Comparison of ENCODE assay signal across 22 cellular contexts in genomic region chr14:51297066-51297465, GRCh38. TPM values are rescaled to one million over a fixed set of nuclear protein-coding genes. Genes with fewer than 3 reads are reported as not detected.
DNase-seq lines count a peak whose midpoint lies in the region; ATAC-seq and TF ChIP-seq lines count a peak whose summit lies in the region.
"Had no signal": no experiment of that assay in that cellular context is flagged by ENCODE, and none has a peak within 500 bp of the region (broad histone marks: within the 10 kb centered on the region; RNA-seq: fewer than 3 reads in every experiment).

No MANE protein-coding gene starts in this region.

- H3K4me1 ChIP-seq in SK-N-SH (ENCODE audit: control insufficient read depth in 1 of 2, insufficient read depth in 2 of 2, low read depth in 1 of 2, low read length in 1 of 2): peaks cover 11 to 13% of the 10 kb centered on the region in 2 experiments; a peak in 2 of 4 replicates

- H3K9ac ChIP-seq in SK-N-SH: no peak overlapping the region
- H3K9ac ChIP-seq: BLaER1 treated with 17β-estradiol and CSF1 and Interleukin-3, amounts not matched to agents 10 nM and 100 nM had no signal

- H3K27ac ChIP-seq in SK-N-SH (ENCODE audit: low read depth in 2 of 2, low read length in 1 of 2): no peak overlapping the region
- H3K27ac ChIP-seq: 22Rv1; A549; BLaER1 treated with 17β-estradiol and CSF1 and Interleukin-3, amounts not matched to agents 10 nM and 100 nM; C4-2B had no signal

- H4K20me1 ChIP-seq in SK-N-SH (ENCODE audit: insufficient read depth): no peaks in the 10 kb centered on the region
- H4K20me1 ChIP-seq: BLaER1 treated with 17β-estradiol and CSF1 and Interleukin-3, amounts not matched to agents 10 nM and 100 nM had no signal

- TF ChIP-seq EP300 in SK-N-SH (IDR thresholded peaks at IDR 0.05; ENCODE audit: borderline replicate concordance in 1 of 2, low read depth in 1 of 2, low read length in 1 of 2): no peak

- no peaks in the 10 kb centered on the region for H3K9me3 ChIP-seq in SK-N-SH
- H3K9me3 ChIP-seq: A549; BLaER1 treated with 17β-estradiol and CSF1 and Interleukin-3, amounts not matched to agents 10 nM and 100 nM had no signal

- no peak for ATAC-seq in SK-N-SH treated with all-trans-retinoic acid at 6 μM for 48 hours
- ATAC-seq: A549 had no signal

- no peaks in the 10 kb centered on the region for H3K9me2 ChIP-seq in SK-N-SH

- peak; percentile 12 for DNase-seq in SK-N-SH
- peak; percentile 76 for DNase-seq in SK-N-DZ (ENCODE audit: low spot score)
- DNase-seq in islet precursor cell: peak; percentile 71
- no peak for DNase-seq in epidermal melanocyte (ENCODE audit: insufficient read length, low spot score)
- no peak for DNase-seq in midbrain (lab: John Stamatoyannopoulos, UW)
- DNase-seq in HCEC 1CT: no peak
- DNase-seq: AML-193; CD4-positive, alpha-beta T cell; CD8-positive, alpha-beta memory T cell; COR-L47; DMS 273 treated with DMSO at 0.1 percent for 48 hours; DMS153; DMS53; DMS79; DND-41; EL; GF-D8 had no signal

- no peak overlapping the region for H3K4me2 ChIP-seq in SK-N-SH
- H3K4me2 ChIP-seq: A549; BLaER1 treated with 17β-estradiol and CSF1 and Interleukin-3, amounts not matched to agents 10 nM and 100 nM had no signal

- TF ChIP-seq RAD21 in SK-N-SH (IDR thresholded peaks at IDR 0.05; ENCODE audit: low read length): no peak

- H3K79me2 ChIP-seq in SK-N-SH (ENCODE audit: insufficient read depth): no peaks in the 10 kb centered on the region

- no peak overlapping the region for H2AFZ ChIP-seq in SK-N-SH (ENCODE audit: low read depth)

- no peaks in the 10 kb centered on the region for H3K27me3 ChIP-seq in SK-N-SH (ENCODE audit: insufficient read depth)
- H3K27me3 ChIP-seq: BLaER1 treated with 17β-estradiol and CSF1 and Interleukin-3, amounts not matched to agents 10 nM and 100 nM had no signal

- H3K4me3 ChIP-seq in SK-N-SH (ENCODE audit: low read depth in 2 of 2, low read length in 1 of 2): no peak overlapping the region
- H3K4me3 ChIP-seq: A549; BLaER1 treated with 17β-estradiol and CSF1 and Interleukin-3, amounts not matched to agents 10 nM and 100 nM had no signal

- 88% methylated on average over 3 of the region's 3 CpGs for WGBS in SK-N-SH (ENCODE audit: low lambda C conversion rate)

- POLR2A ChIA-PET in SK-N-SH (lab: Yijun Ruan, JAX): no interaction called here

- H3K36me3 ChIP-seq in SK-N-SH (replicated peaks in 1 of 2; ENCODE audit: control insufficient read depth in 1 of 2, insufficient read depth in 2 of 2, low read length in 1 of 2): no peaks in the 10 kb centered on the region
- H3K36me3 ChIP-seq: BLaER1 treated with 17β-estradiol and CSF1 and Interleukin-3, amounts not matched to agents 10 nM and 100 nM had no signal

- CTCF ChIA-PET in SK-N-SH (lab: Yijun Ruan, JAX): interaction anchor here (1.1 to 2.0 kb wide), 3 partner anchors 11 to 682 kb away, joined by 3 to 7 read pairs (median 5); no protein-coding TSS in a partner anchor

- TF ChIP-seq CTCF in SK-N-SH (IDR thresholded peaks at IDR 0.05): no peak

- H3F3A ChIP-seq in SK-N-SH (replicated peaks; ENCODE audit: insufficient read depth): no peaks in the 10 kb centered on the region

TF ChIP-seq in SK-N-SH, 30 proteins besides CTCF, POLR2A, EP300 and RAD21:
- TF ChIP-seq POLR2AphosphoS5 (IDR thresholded peaks at IDR 0.05; ENCODE audit: low read depth, low read length) (no peak), FOXM1 (IDR thresholded peaks at IDR 0.05; ENCODE audit: low read depth) (no peak), MEF2A (IDR thresholded peaks at IDR 0.05; ENCODE audit: borderline replicate concordance, low read depth) (no peak), SIN3A (IDR thresholded peaks at IDR 0.05; ENCODE audit: borderline replicate concordance, low read depth, low read length) (no peak)

TF ChIP-seq in SK-N-SH treated with all-trans-retinoic acid at 6 μM for 48 hours, 23 proteins besides CTCF, POLR2A, EP300 and RAD21 (continues in another document):
- TF ChIP-seq ZNF70 (CRISPR knock-in tag; IDR thresholded peaks at IDR 0.05): no peak
- TF ChIP-seq, protein P1, sequence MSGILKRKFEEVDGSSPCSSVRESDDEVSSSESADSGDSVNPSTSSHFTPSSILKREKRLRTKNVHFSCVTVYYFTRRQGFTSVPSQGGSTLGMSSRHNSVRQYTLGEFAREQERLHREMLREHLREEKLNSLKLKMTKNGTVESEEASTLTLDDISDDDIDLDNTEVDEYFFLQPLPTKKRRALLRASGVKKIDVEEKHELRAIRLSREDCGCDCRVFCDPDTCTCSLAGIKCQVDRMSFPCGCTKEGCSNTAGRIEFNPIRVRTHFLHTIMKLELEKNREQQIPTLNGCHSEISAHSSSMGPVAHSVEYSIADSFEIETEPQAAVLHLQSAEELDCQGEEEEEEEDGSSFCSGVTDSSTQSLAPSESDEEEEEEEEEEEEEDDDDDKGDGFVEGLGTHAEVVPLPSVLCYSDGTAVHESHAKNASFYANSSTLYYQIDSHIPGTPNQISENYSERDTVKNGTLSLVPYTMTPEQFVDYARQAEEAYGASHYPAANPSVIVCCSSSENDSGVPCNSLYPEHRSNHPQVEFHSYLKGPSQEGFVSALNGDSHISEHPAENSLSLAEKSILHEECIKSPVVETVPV (CRISPR knock-in tag; IDR thresholded peaks at IDR 0.05): no peak
- TF ChIP-seq ARNTL (CRISPR knock-in tag; IDR thresholded peaks at IDR 0.05; ENCODE audit: borderline replicate concordance, low read depth): no peak
- TF ChIP-seq ESRRG (CRISPR knock-in tag; IDR thresholded peaks at IDR 0.05): no peak
- no peak for TF ChIP-seq GLIS3 (CRISPR knock-in tag; IDR thresholded peaks at IDR 0.05)
- no peak for TF ChIP-seq ZNF565 (CRISPR knock-in tag; conservative IDR thresholded peaks at IDR 0.05; ENCODE audit: low read depth)
- TF ChIP-seq PPARA (CRISPR knock-in tag; IDR thresholded peaks at IDR 0.05; ENCODE audit: borderline replicate concordance): no peak
- no peak for TF ChIP-seq TOX (CRISPR knock-in tag; IDR thresholded peaks at IDR 0.05; ENCODE audit: borderline replicate concordance)
- no peak for TF ChIP-seq ZFP3 (CRISPR knock-in tag; IDR thresholded peaks at IDR 0.05)
- TF ChIP-seq ISL1 (CRISPR knock-in tag; IDR thresholded peaks at IDR 0.05): no peak
- TF ChIP-seq RARB (CRISPR knock-in tag; IDR thresholded peaks at IDR 0.05): no peak
- no peak for TF ChIP-seq ZNF8 (CRISPR knock-in tag; IDR thresholded peaks at IDR 0.05)
- no peak for TF ChIP-seq TSHZ2 (CRISPR knock-in tag; IDR thresholded peaks at IDR 0.05)
- TF ChIP-seq, protein P2, sequence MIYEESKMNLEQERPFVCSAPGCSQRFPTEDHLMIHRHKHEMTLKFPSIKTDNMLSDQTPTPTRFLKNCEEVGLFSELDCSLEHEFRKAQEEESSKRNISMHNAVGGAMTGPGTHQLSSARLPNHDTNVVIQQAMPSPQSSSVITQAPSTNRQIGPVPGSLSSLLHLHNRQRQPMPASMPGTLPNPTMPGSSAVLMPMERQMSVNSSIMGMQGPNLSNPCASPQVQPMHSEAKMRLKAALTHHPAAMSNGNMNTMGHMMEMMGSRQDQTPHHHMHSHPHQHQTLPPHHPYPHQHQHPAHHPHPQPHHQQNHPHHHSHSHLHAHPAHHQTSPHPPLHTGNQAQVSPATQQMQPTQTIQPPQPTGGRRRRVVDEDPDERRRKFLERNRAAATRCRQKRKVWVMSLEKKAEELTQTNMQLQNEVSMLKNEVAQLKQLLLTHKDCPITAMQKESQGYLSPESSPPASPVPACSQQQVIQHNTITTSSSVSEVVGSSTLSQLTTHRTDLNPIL (CRISPR knock-in tag; IDR thresholded peaks at IDR 0.05; ENCODE audit: low read depth): no peak
- TF ChIP-seq, protein P3, sequence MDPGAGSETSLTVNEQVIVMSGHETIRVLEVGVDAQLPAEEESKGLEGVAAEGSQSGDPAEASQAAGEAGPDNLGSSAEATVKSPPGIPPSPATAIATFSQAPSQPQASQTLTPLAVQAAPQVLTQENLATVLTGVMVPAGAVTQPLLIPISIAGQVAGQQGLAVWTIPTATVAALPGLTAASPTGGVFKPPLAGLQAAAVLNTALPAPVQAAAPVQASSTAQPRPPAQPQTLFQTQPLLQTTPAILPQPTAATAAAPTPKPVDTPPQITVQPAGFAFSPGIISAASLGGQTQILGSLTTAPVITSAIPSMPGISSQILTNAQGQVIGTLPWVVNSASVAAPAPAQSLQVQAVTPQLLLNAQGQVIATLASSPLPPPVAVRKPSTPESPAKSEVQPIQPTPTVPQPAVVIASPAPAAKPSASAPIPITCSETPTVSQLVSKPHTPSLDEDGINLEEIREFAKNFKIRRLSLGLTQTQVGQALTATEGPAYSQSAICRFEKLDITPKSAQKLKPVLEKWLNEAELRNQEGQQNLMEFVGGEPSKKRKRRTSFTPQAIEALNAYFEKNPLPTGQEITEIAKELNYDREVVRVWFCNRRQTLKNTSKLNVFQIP (CRISPR knock-in tag; IDR thresholded peaks at IDR 0.05; ENCODE audit: borderline replicate concordance, low read depth): no peak
- no peak for TF ChIP-seq BACH2 (CRISPR knock-in tag; IDR thresholded peaks at IDR 0.05; ENCODE audit: borderline replicate concordance)
- TF ChIP-seq ZFP30 (CRISPR knock-in tag; IDR thresholded peaks at IDR 0.05): no peak

RNA-seq across cellular contexts. Expression of gene TMX1, which starts 57.0 kb away (rescaled TPM):
- polyA plus RNA-seq in SK-N-SH (2012; rRNA removed): 16.1 and 16.8 TPM in 2 replicates
- 23.1 and 24.6 TPM in 2 replicates for polyA plus RNA-seq in SK-N-SH (2012; cell fraction: cytosol; rRNA removed)
- polyA plus RNA-seq in SK-N-SH (2012; cell fraction: nucleus; rRNA removed): 4.1 and 6.8 TPM in 2 replicates
- 45.1 and 51.7 TPM in 2 replicates for polyA plus RNA-seq in SK-N-DZ (2014; cell fraction: cytosol; rRNA removed)
- 17.5 and 30.8 TPM in 2 replicates for polyA plus RNA-seq in SK-N-DZ (2014; cell fraction: nucleus; rRNA removed)

Comparison
In these comparisons a context has a peak if more than half of its experiments do, and no peak if none do; other contexts are left out.
1. DNase-seq: peak in SK-N-SH (single experiment), SK-N-DZ (single experiment) and islet precursor cell (single experiment); none in epidermal melanocyte (single experiment), midbrain (single experiment) and HCEC 1CT (single experiment).